1 cellular context compared by ENCODE assay signal in genomic region chr2:20578895-20579825, GRCh38.
TF ChIP-seq lines count a peak whose summit lies in the region.

No MANE protein-coding gene starts in this region.

TF ChIP-seq in K562, 482 proteins besides CTCF, POLR2A, EP300 and RAD21 (continued from another document and continues in another):
- no peak for TF ChIP-seq E4F1 (CRISPR knock-in tag; IDR thresholded peaks at IDR 0.05; ENCODE audit: borderline replicate concordance)
- no peak for TF ChIP-seq SRSF9 (IDR thresholded peaks at IDR 0.05; ENCODE audit: borderline replicate concordance, low read depth, low read length)
- TF ChIP-seq RBFOX2 (IDR thresholded peaks at IDR 0.05; ENCODE audit: low read depth, low read length) = peak; percentile 78
- TF ChIP-seq CAMTA2 (CRISPR knock-in tag; conservative IDR thresholded peaks at IDR 0.05) = 0 out of 2 replicates have a peak, but pooled peaks have one; percentile 67
- TF ChIP-seq NFE2 (IDR thresholded peaks at IDR 0.05; ENCODE audit: low read depth) = peak; percentile 85
- TF ChIP-seq, protein P1, sequence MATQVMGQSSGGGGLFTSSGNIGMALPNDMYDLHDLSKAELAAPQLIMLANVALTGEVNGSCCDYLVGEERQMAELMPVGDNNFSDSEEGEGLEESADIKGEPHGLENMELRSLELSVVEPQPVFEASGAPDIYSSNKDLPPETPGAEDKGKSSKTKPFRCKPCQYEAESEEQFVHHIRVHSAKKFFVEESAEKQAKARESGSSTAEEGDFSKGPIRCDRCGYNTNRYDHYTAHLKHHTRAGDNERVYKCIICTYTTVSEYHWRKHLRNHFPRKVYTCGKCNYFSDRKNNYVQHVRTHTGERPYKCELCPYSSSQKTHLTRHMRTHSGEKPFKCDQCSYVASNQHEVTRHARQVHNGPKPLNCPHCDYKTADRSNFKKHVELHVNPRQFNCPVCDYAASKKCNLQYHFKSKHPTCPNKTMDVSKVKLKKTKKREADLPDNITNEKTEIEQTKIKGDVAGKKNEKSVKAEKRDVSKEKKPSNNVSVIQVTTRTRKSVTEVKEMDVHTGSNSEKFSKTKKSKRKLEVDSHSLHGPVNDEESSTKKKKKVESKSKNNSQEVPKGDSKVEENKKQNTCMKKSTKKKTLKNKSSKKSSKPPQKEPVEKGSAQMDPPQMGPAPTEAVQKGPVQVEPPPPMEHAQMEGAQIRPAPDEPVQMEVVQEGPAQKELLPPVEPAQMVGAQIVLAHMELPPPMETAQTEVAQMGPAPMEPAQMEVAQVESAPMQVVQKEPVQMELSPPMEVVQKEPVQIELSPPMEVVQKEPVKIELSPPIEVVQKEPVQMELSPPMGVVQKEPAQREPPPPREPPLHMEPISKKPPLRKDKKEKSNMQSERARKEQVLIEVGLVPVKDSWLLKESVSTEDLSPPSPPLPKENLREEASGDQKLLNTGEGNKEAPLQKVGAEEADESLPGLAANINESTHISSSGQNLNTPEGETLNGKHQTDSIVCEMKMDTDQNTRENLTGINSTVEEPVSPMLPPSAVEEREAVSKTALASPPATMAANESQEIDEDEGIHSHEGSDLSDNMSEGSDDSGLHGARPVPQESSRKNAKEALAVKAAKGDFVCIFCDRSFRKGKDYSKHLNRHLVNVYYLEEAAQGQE (CRISPR knock-in tag; IDR thresholded peaks at IDR 0.05; ENCODE audit: low read depth) = peak; percentile 58; the same call in 1 of the 2 replicates
- peak; percentile 47; the same call in 1 of the 2 replicates for TF ChIP-seq ZBTB26 (CRISPR knock-in tag; IDR thresholded peaks at IDR 0.05)
- TF ChIP-seq ZNF224 (CRISPR knock-in tag; IDR thresholded peaks at IDR 0.05) = no peak
- peak; percentile 69; the same call in 1 of the 2 replicates for TF ChIP-seq RREB1 (CRISPR knock-in tag; IDR thresholded peaks at IDR 0.05)
- peak; percentile 80 for TF ChIP-seq LEF1 (IDR thresholded peaks at IDR 0.05)
- TF ChIP-seq ZFPM2 (CRISPR knock-in tag; IDR thresholded peaks at IDR 0.05) = no peak
- peak; percentile 64; the same call in 1 of the 2 replicates for TF ChIP-seq ZNF449 (CRISPR knock-in tag; IDR thresholded peaks at IDR 0.05)
- TF ChIP-seq ZNF175 (CRISPR knock-in tag; IDR thresholded peaks at IDR 0.05; ENCODE audit: low read depth) = peak; percentile 97
- TF ChIP-seq ZNF41 (CRISPR knock-in tag; conservative IDR thresholded peaks at IDR 0.05) = no peak
- no peak for TF ChIP-seq ZNF407 (IDR thresholded peaks at IDR 0.05; ENCODE audit: low read depth)
- TF ChIP-seq ZNF609 (CRISPR knock-in tag; IDR thresholded peaks at IDR 0.05; ENCODE audit: borderline replicate concordance) = no peak
- TF ChIP-seq MTA2 (IDR thresholded peaks at IDR 0.05; ENCODE audit: low read depth) = peak; percentile 73
- TF ChIP-seq NR3C1 (CRISPR knock-in tag; IDR thresholded peaks at IDR 0.05) = no peak
- no peak for TF ChIP-seq KAT7 (CRISPR knock-in tag; IDR thresholded peaks at IDR 0.05; ENCODE audit: borderline replicate concordance)
- no peak for TF ChIP-seq HLTF (IDR thresholded peaks at IDR 0.05)
- TF ChIP-seq ZSCAN29 (IDR thresholded peaks at IDR 0.05) = no peak
